In the genomic region with DNA sequence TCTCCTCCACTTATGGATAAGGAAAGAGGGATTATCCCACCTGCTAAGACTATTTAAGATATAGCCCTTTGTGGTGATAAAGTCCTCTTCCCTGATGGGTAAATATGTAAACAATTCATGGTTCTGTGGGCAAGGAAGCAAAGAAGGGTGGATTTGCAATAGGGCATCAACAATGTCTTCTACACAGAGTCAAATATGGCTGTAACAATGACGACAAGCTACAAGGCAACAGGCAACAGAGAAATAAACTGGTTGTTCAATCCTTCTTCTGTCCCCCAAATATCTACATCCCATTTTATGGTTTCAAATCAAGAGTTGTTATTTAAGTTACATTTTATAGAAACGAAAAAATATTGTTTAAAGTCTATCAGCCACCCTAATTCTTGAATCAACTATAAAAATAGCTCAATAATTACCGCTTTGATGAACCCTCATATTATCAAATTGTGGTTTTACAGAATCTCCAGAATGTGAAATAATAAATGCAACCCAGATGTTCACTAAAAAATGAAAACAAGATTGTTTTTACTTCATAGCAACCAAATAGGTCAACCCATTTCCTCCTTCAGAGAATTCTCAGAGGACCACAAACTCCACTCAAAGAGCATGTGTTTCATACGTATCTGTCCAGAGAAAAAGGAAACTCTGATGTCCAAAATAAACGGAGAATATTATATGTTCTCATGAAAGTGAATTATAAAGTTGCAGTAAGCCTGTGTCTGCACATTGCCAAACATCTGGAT, we compare ENCODE assay signal across 10 cellular contexts. TPM values are rescaled to one million over a fixed set of nuclear protein-coding genes. Genes with fewer than 3 reads are reported as not detected.
A peak's percentile ranks its signal among the peaks of the same experiment; 100 is the strongest.
DNase-seq lines count a peak whose midpoint lies in the region; ATAC-seq and TF ChIP-seq lines count a peak whose summit lies in the region.
"Had no signal": no experiment of that assay in that cellular context is flagged by ENCODE, and none has a peak within 500 bp of the region (broad histone marks: within the 10 kb centered on the region; RNA-seq: fewer than 3 reads in every experiment).

No MANE protein-coding gene starts in this region.

- POLR2A ChIA-PET in CD4-positive, alpha-beta memory T cell (lab: Charles Lee; ENCODE audit: partially characterized antibody) = interaction anchor here (1.0 kb wide), 1 partner anchor 12 kb away, joined by 4 read pairs; no protein-coding TSS in a partner anchor

- H3K9ac ChIP-seq in rectal smooth muscle tissue (ENCODE audit: low read length) = no peak overlapping the region

- H3K9me3 ChIP-seq in CD4-positive, alpha-beta memory T cell (ENCODE audit: control insufficient read depth in 1 of 2, low read length in 2 of 2) = no peaks in the 10 kb centered on the region
- no peaks in the 10 kb centered on the region for H3K9me3 ChIP-seq in esophagus muscularis mucosa
- H3K9me3 ChIP-seq: SJCRH30 had no signal

- peaks cover 0 to 2% of the 10 kb centered on the region in 2 donors for H3K27me3 Mint-ChIP-seq in CD4-positive, alpha-beta memory T cell

- H3K27ac Mint-ChIP-seq in CD4-positive, alpha-beta memory T cell = peak overlapping the region; percentile 63 to 95 (median 84)

- ATAC-seq in GM21381 (IDR thresholded peaks at IDR 0.05; ENCODE audit: unreplicated experiment) (no peak), foreskin keratinocyte (no peak)

- H3K36me3 ChIP-seq in CD4-positive, alpha-beta memory T cell (ENCODE audit: insufficient read depth, low read length) = no peaks in the 10 kb centered on the region
- no peaks in the 10 kb centered on the region for H3K36me3 ChIP-seq in esophagus muscularis mucosa
- H3K36me3 ChIP-seq in rectal smooth muscle tissue (ENCODE audit: control insufficient read depth, insufficient read depth, low read length) = no peaks in the 10 kb centered on the region
- H3K36me3 ChIP-seq: SJCRH30 had no signal

- H3K27ac ChIP-seq in CD4-positive, alpha-beta memory T cell (ENCODE audit: low read depth, low read length) = peak overlapping the region; percentile 6
- H3K27ac ChIP-seq in esophagus muscularis mucosa (replicated peaks in 1 of 4) (peak overlapping the region; percentile 43 to 64 (median 49)), rectal smooth muscle tissue (ENCODE audit: low read depth, low read length) (peak overlapping the region; percentile 67), foreskin keratinocyte (no peak overlapping the region)
- H3K27ac ChIP-seq: SJCRH30 had no signal

- WGBS in esophagus muscularis mucosa = 47% methylated on average over 5 of the region's 5 CpGs

- CTCF ChIA-PET in CD4-positive, alpha-beta memory T cell (lab: Charles Lee; ENCODE audit: partially characterized antibody) = interaction anchor here (0.8 kb wide), 1 partner anchor 11 kb away, joined by 3 read pairs; no protein-coding TSS in a partner anchor

- no peak for TF ChIP-seq POLR2A in esophagus muscularis mucosa (IDR thresholded peaks at IDR 0.05; ENCODE audit: low read depth)

- no peaks in the 10 kb centered on the region for H3K36me3 Mint-ChIP-seq in CD4-positive, alpha-beta memory T cell

- H3K27me3 ChIP-seq in CD4-positive, alpha-beta memory T cell (ENCODE audit: insufficient read depth, low read length) = no peaks in the 10 kb centered on the region
- H3K27me3 ChIP-seq in esophagus muscularis mucosa = no peaks in the 10 kb centered on the region
- no peaks in the 10 kb centered on the region for H3K27me3 ChIP-seq in rectal smooth muscle tissue (ENCODE audit: control insufficient read depth, insufficient read depth, low read length)
- H3K27me3 ChIP-seq in foreskin keratinocyte = no peaks in the 10 kb centered on the region
- H3K27me3 ChIP-seq: SJCRH30 had no signal

- no peak for TF ChIP-seq EP300 in esophagus muscularis mucosa (IDR thresholded peaks at IDR 0.05)

- H3K4me3 ChIP-seq in CD4-positive, alpha-beta memory T cell (ENCODE audit: low read length in 2 of 2) = no peak overlapping the region
- H3K4me3 ChIP-seq in esophagus muscularis mucosa (no peak overlapping the region), rectal smooth muscle tissue (ENCODE audit: low read length) (no peak overlapping the region)
- H3K4me3 ChIP-seq: SJCRH30 had no signal

- H3K4me1 ChIP-seq in CD4-positive, alpha-beta memory T cell (ENCODE audit: insufficient read depth, low read length) = peaks cover 40% of the 10 kb centered on the region
- H3K4me1 ChIP-seq in esophagus muscularis mucosa (peaks cover 68 to 85% (median 73%) of the 10 kb centered on the region in 4 donors), rectal smooth muscle tissue (ENCODE audit: control insufficient read depth, insufficient read depth, low read length) (peaks cover 6% of the 10 kb centered on the region), foreskin keratinocyte (peaks cover 6% of the 10 kb centered on the region)

- H3K9me3 Mint-ChIP-seq in CD4-positive, alpha-beta memory T cell = no peaks in the 10 kb centered on the region

- peaks cover 30 to 63% (median 50%) of the 10 kb centered on the region in 4 donors for H3K4me1 Mint-ChIP-seq in CD4-positive, alpha-beta memory T cell

- H3K4me3 Mint-ChIP-seq in CD4-positive, alpha-beta memory T cell = peak overlapping the region in 7 of 8 donors; percentile 40 to 78 (median 67)

- peak in 2 of 5 donors; percentile 18 to 24 for DNase-seq in CD4-positive, alpha-beta memory T cell
- peak; percentile 63 for DNase-seq in M059J (ENCODE audit: low read depth)
- no peak for DNase-seq in esophagus muscularis mucosa (ENCODE audit: extremely low spot score)
- DNase-seq in NCI-H345 (lab: John Stamatoyannopoulos, UW) = no peak
- DNase-seq in NCI-H446 (lab: John Stamatoyannopoulos, UW) = no peak
- DNase-seq in foreskin keratinocyte = no peak
- DNase-seq: activated gamma-delta T cell, SJCRH30 had no signal

- TF ChIP-seq CTCF in esophagus muscularis mucosa (IDR thresholded peaks at IDR 0.05) = no peak
- no peak for TF ChIP-seq CTCF in foreskin keratinocyte (conservative IDR thresholded peaks at IDR 0.05)

- intact Hi-C loops in CD4-positive, alpha-beta memory T cell (cut with micrococcal nuclease) = no loop called here
- intact Hi-C loops in esophagus muscularis mucosa (cut with DNase I) = no loop called here

RNA-seq across cellular contexts. Expression of a gene that starts 13.8 kb away (rescaled TPM):
- total RNA-seq in CD4-positive, alpha-beta memory T cell = 1 to 10 TPM; 6.6 to 7.8 TPM
- 1 to 10 TPM; 4.0 to 9.1 TPM for polyA plus RNA-seq in CD4-positive, alpha-beta memory T cell
- 15.0 and 29.6 TPM in 2 replicates for total RNA-seq in M059J (2014; rRNA removed; shearing (Covaris generic))
- total RNA-seq in esophagus muscularis mucosa (10 to 100 TPM; 32.0 to 64.6 (median 50.2) TPM), foreskin keratinocyte (35.7 and 38.0 TPM in 2 replicates)
- 16.2 and 19.7 TPM in 2 replicates for polyA plus RNA-seq in foreskin keratinocyte
